Comparison of ENCODE assay signal across 14 cellular contexts in the genomic region with DNA sequence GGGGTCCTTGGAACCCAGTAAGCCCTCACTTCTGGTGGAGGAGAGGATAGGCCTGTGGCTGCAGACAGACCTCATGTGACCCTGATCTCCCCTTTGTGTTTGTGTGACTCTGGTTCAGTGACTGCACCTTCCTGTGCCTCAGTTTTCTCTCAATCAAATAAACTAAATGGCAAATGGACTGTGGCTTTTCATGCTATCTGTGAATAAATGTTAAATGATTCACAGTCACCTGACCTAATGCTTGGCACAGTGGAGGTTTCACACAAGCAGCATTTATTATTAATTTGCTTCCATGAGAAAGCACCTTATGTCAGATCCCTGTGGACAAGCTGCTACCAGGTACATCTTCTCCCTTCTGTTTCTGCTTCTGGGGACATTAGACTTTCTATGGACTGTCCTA. TPM values are rescaled to one million over a fixed set of nuclear protein-coding genes. Genes with fewer than 3 reads are reported as not detected.
"Had no signal": no experiment of that assay in that cellular context is flagged by ENCODE, and none has a peak within 500 bp of the region (broad histone marks: within the 10 kb centered on the region; RNA-seq: fewer than 3 reads in every experiment).

No MANE protein-coding gene starts in this region.

RNA-seq across cellular contexts. Expression of gene PSG9, which starts 2.6 kb away (rescaled TPM):
- total RNA-seq: activated CD4-positive, alpha-beta memory T cell treated with anti-CD3 and anti-CD28 coated beads for 36 hours; activated naive CD8-positive, alpha-beta T cell treated with anti-CD3 and anti-CD28 coated beads for 36 hours; cardiac septum; chondrocyte; esophagus squamous epithelium; kidney epithelial cell; left lung; lung; mesothelial cell of epicardium; naive thymus-derived CD8-positive, alpha-beta T cell; osteocyte; progenitor cell of endocrine pancreas; temporal lobe; transverse colon had no signal
- polyA plus RNA-seq: lung; naive thymus-derived CD8-positive, alpha-beta T cell had no signal
